ENCODE assay signal across 1 cellular context in genomic region chr7:124718032-124718766, GRCh38.
TF ChIP-seq lines count a peak whose summit lies in the region.

No MANE protein-coding gene starts in this region.

TF ChIP-seq in WTC11, 78 proteins besides CTCF, POLR2A, EP300 and RAD21 (continued from another document):
- no peak for TF ChIP-seq ATF6 (CRISPR knock-in tag; IDR thresholded peaks at IDR 0.05)
- TF ChIP-seq ZBTB21 (CRISPR knock-in tag; IDR thresholded peaks at IDR 0.05; ENCODE audit: borderline replicate concordance), result no peak
- no peak for TF ChIP-seq ZNF425 (CRISPR knock-in tag; conservative IDR thresholded peaks at IDR 0.05)
- no peak for TF ChIP-seq MLX (CRISPR knock-in tag; IDR thresholded peaks at IDR 0.05)
- no peak for TF ChIP-seq ZNF416 (CRISPR knock-in tag; IDR thresholded peaks at IDR 0.05)
- no peak for TF ChIP-seq ZNF671 (CRISPR knock-in tag; IDR thresholded peaks at IDR 0.05)
- no peak for TF ChIP-seq TP53 (CRISPR knock-in tag; IDR thresholded peaks at IDR 0.05)
